ENCODE assay signal across 8 cellular contexts in the genomic region with DNA sequence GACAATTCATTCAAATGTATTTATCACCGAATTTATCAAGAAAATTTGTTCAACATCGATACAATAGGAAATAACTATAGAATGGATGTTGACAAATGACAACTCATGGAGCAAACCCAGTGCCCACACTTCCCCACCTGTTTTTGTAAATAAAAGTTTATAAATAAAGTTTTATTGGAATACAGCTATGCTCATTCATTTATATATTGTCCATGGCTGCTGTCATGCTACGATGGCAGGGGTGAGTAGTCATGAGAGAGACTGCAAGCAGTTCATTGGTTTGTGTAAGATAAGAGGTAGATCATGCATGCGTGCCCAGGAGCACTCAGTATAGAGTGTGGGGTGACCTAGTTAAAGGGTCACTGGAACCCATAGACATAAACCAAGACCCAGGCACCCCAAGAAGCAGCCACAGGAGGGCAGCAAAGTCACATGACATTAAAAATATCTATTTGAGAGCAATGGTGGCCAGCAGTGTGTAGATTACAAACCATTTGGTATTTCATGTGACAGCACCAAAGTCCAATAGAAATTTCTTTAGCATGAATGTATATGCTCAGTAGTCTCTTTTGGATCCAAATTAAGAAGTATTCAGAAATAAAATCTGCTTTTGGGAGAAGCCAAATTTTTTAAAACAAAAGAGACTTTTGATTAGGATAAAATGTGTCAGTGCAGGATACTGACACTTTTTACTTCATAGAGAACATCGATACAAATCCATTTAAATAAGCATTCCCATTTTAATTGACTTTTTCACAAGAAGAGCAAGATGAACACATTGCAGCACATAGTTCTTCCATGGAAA.
A peak's percentile ranks its signal among the peaks of the same experiment; 100 is the strongest.
DNase-seq lines count a peak whose midpoint lies in the region; ATAC-seq, FAIRE-seq and TF ChIP-seq lines count a peak whose summit lies in the region.

No MANE protein-coding gene starts in this region.

- H3K36me3 ChIP-seq in astrocyte (ENCODE audit: insufficient read depth, low read length) (no peaks in the 10 kb centered on the region), left lung (no peaks in the 10 kb centered on the region)
- no peaks in the 10 kb centered on the region for H3K36me3 ChIP-seq in CD4-positive, alpha-beta memory T cell (ENCODE audit: insufficient read depth, low read length)

- H3K4me1 Mint-ChIP-seq in astrocyte (ENCODE audit: low read depth, unreplicated experiment), result no peaks in the 10 kb centered on the region
- H3K4me1 Mint-ChIP-seq in CD4-positive, alpha-beta memory T cell, result no peaks in the 10 kb centered on the region

- CTCF ChIA-PET in CD4-positive, alpha-beta memory T cell (lab: Charles Lee; ENCODE audit: partially characterized antibody), result no interaction called here

- H3K4me2 ChIP-seq in astrocyte (ENCODE audit: low read length), result no peak overlapping the region

- H2AFZ ChIP-seq in astrocyte (ENCODE audit: low read depth, low read length), result no peak overlapping the region

- no peaks in the 10 kb centered on the region for H3K9me3 ChIP-seq in astrocyte (ENCODE audit: insufficient read depth, low read depth, low read length)
- peaks cover 0 to 4% of the 10 kb centered on the region in 2 donors for H3K9me3 ChIP-seq in left lung
- no peaks in the 10 kb centered on the region for H3K9me3 ChIP-seq in CD4-positive, alpha-beta memory T cell (ENCODE audit: control insufficient read depth in 1 of 2, low read length in 2 of 2)

- H3K27ac ChIP-seq in astrocyte (ENCODE audit: low read depth, low read length) (no peak overlapping the region), left lung (no peak overlapping the region)
- no peak overlapping the region for H3K27ac ChIP-seq in CD4-positive, alpha-beta memory T cell (ENCODE audit: low read depth, low read length)

- no peak overlapping the region for H3K4me3 Mint-ChIP-seq in astrocyte (ENCODE audit: unreplicated experiment)
- H3K4me3 Mint-ChIP-seq in CD4-positive, alpha-beta memory T cell, result no peak overlapping the region

- H4K20me1 ChIP-seq in astrocyte (ENCODE audit: insufficient read depth, low read length), result no peaks in the 10 kb centered on the region

- no peak overlapping the region for H3K27ac Mint-ChIP-seq in astrocyte (ENCODE audit: unreplicated experiment)
- no peak overlapping the region for H3K27ac Mint-ChIP-seq in CD4-positive, alpha-beta memory T cell

- TF ChIP-seq CTCF in astrocyte (IDR thresholded peaks at IDR 0.05; ENCODE audit: insufficient read depth, low read depth, low read length), result peak; percentile 79
- TF ChIP-seq CTCF in left lung (IDR thresholded peaks at IDR 0.05), result peak; percentile 39

- peak; percentile 41 for DNase-seq in activated CD4-positive, alpha-beta T cell treated with anti-CD3 and anti-CD28 coated beads for 48 hours
- no peak for DNase-seq in activated CD4-positive, alpha-beta T cell treated with anti-CD3 and anti-CD28 coated beads, Interleukin-2, amount 50 U/mL, for 4 hours
- DNase-seq in LHCN-M2 (ENCODE audit: low read depth), result peak; percentile 72
- DNase-seq in astrocyte (ENCODE audit: low read depth), result no peak
- DNase-seq in left lung, result no peak
- DNase-seq in CD4-positive, alpha-beta memory T cell, result no peak
- DNase-seq in activated CD8-positive, alpha-beta memory T cell treated with anti-CD3 and anti-CD28 coated beads, Interleukin-2, amount 50 U/mL, for 4 hours, result no peak

- no peak overlapping the region for H3K9ac ChIP-seq in astrocyte (ENCODE audit: low read length)

- H3K4me3 ChIP-seq in astrocyte (ENCODE audit: insufficient read depth, low read depth, low read length) (no peak overlapping the region), left lung (no peak overlapping the region)
- no peak overlapping the region for H3K4me3 ChIP-seq in CD4-positive, alpha-beta memory T cell (ENCODE audit: low read length in 2 of 2)

- peak; percentile 85 for FAIRE-seq in astrocyte (lab: Jason Lieb, UNC)

- ATAC-seq in left lung, result peak; percentile 64
- no peak for ATAC-seq in GM19328 (IDR thresholded peaks at IDR 0.05; ENCODE audit: unreplicated experiment)

- H3K36me3 Mint-ChIP-seq in astrocyte (ENCODE audit: low read depth, unreplicated experiment), result no peaks in the 10 kb centered on the region
- no peaks in the 10 kb centered on the region for H3K36me3 Mint-ChIP-seq in CD4-positive, alpha-beta memory T cell

- POLR2A ChIA-PET in CD4-positive, alpha-beta memory T cell (lab: Charles Lee; ENCODE audit: partially characterized antibody), result no interaction called here

- no peaks in the 10 kb centered on the region for H3K9me3 Mint-ChIP-seq in astrocyte (ENCODE audit: unreplicated experiment)
- peaks cover 0 to 13% (median 5%) of the 10 kb centered on the region in 8 donors for H3K9me3 Mint-ChIP-seq in CD4-positive, alpha-beta memory T cell

- H3K79me2 ChIP-seq in astrocyte (ENCODE audit: insufficient read depth, low read length), result no peaks in the 10 kb centered on the region

- no peaks in the 10 kb centered on the region for H3K27me3 Mint-ChIP-seq in astrocyte (ENCODE audit: low read depth, unreplicated experiment)
- no peaks in the 10 kb centered on the region for H3K27me3 Mint-ChIP-seq in CD4-positive, alpha-beta memory T cell

- intact Hi-C loops in left lung (cut with DNase I), result no loop called here
- intact Hi-C loops in CD4-positive, alpha-beta memory T cell (cut with micrococcal nuclease), result no loop called here

- H3K27me3 ChIP-seq in astrocyte (ENCODE audit: insufficient read depth, low read length) (no peaks in the 10 kb centered on the region), left lung (no peaks in the 10 kb centered on the region)
- no peaks in the 10 kb centered on the region for H3K27me3 ChIP-seq in CD4-positive, alpha-beta memory T cell (ENCODE audit: insufficient read depth, low read length)

- H3K4me1 ChIP-seq in astrocyte (ENCODE audit: insufficient read depth, low read length) (no peaks in the 10 kb centered on the region), left lung (no peaks in the 10 kb centered on the region)
- H3K4me1 ChIP-seq in CD4-positive, alpha-beta memory T cell (ENCODE audit: insufficient read depth, low read length), result no peaks in the 10 kb centered on the region

Comparison
In these comparisons a context has a peak if more than half of its experiments do, and no peak if none do; other contexts are left out.
1. DNase-seq: peak in activated CD4-positive, alpha-beta T cell treated with anti-CD3 and anti-CD28 coated beads for 48 hours (single experiment) and LHCN-M2 (single experiment); none in activated CD4-positive, alpha-beta T cell treated with anti-CD3 and anti-CD28 coated beads, Interleukin-2, amount 50 U/mL, for 4 hours (0 of 2), astrocyte (single experiment), left lung (0 of 2), CD4-positive, alpha-beta memory T cell (0 of 5) and activated CD8-positive, alpha-beta memory T cell treated with anti-CD3 and anti-CD28 coated beads, Interleukin-2, amount 50 U/mL, for 4 hours (single experiment).